In genomic region chr14:41604793-41605534, GRCh38 we compare ENCODE assay signal across 9 cellular contexts. TPM values are rescaled to one million over a fixed set of nuclear protein-coding genes. Genes with fewer than 3 reads are reported as not detected.
DNase-seq lines count a peak whose midpoint lies in the region; ATAC-seq and TF ChIP-seq lines count a peak whose summit lies in the region.
"Had no signal": no experiment of that assay in that cellular context is flagged by ENCODE, and none has a peak within 500 bp of the region (broad histone marks: within the 10 kb centered on the region; RNA-seq: fewer than 3 reads in every experiment).

No MANE protein-coding gene starts in this region.

- H3K36me3 Mint-ChIP-seq in MCF 10A (ENCODE audit: insufficient read depth, unreplicated experiment), result no peaks in the 10 kb centered on the region

- peak in 1 of 2 donors; percentile 51 for DNase-seq in breast epithelium (ENCODE audit: low spot score in 2 of 2)
- DNase-seq in MCF 10A (ENCODE audit: unreplicated experiment), result no peak
- DNase-seq in brain microvascular endothelial cell, result no peak
- DNase-seq in kidney tubule cell (ENCODE audit: low spot score), result peak; percentile 40
- DNase-seq in superior temporal gyrus (ENCODE audit: extremely low spot score), result peak; percentile 43
- no peak for DNase-seq in germinal center (ENCODE audit: low spot score)
- DNase-seq in T1000 (lab: John Stamatoyannopoulos, UW), result no peak

- H3K9me3 Mint-ChIP-seq in MCF 10A (ENCODE audit: unreplicated experiment), result no peaks in the 10 kb centered on the region

- peaks cover 78% of the 10 kb centered on the region for H3K27me3 Mint-ChIP-seq in MCF 10A (ENCODE audit: insufficient read depth, unreplicated experiment)

- intact Hi-C loops in breast epithelium (cut with DNase I; ENCODE audit: low total_unique reads) (no loop called here), MCF 10A (cut with micrococcal nuclease) (no loop called here)

- in situ Hi-C loops in brain microvascular endothelial cell (cut with HindIII; ENCODE audit: low pct_ligation_motif_present, low sequenced_read_pairs), result no loop called here

- H3K36me3 ChIP-seq in breast epithelium (no peaks in the 10 kb centered on the region), brain microvascular endothelial cell (replicated peaks) (no peaks in the 10 kb centered on the region)
- H3K36me3 ChIP-seq: SJSA1 had no signal

- no peaks in the 10 kb centered on the region for H3K9me3 ChIP-seq in breast epithelium
- H3K9me3 ChIP-seq: SJSA1 had no signal

- no peak for TF ChIP-seq POLR2A in breast epithelium (IDR thresholded peaks at IDR 0.05)

- POLR2A ChIA-PET in MCF 10A (lab: Yijun Ruan, JAX), result no interaction called here

- peaks cover 0 to 50% of the 10 kb centered on the region in 2 donors for H3K27me3 ChIP-seq in breast epithelium
- H3K27me3 ChIP-seq in brain microvascular endothelial cell (replicated peaks), result peaks cover 45% of the 10 kb centered on the region
- H3K27me3 ChIP-seq: SJSA1 had no signal

- H3K4me1 ChIP-seq in breast epithelium, result peaks cover 5 to 6% of the 10 kb centered on the region in 2 donors
- H3K4me1 ChIP-seq: SJSA1 had no signal

- H3K4me3 ChIP-seq in breast epithelium (peak overlapping the region; percentile 55 to 86 (median 61)), brain microvascular endothelial cell (ENCODE audit: low read depth, low read length) (peak overlapping the region; percentile 58)
- H3K4me3 ChIP-seq: SJSA1 had no signal

- no peak overlapping the region for H3K27ac Mint-ChIP-seq in MCF 10A (ENCODE audit: low read depth, unreplicated experiment)

- H3K27ac ChIP-seq in breast epithelium (peak overlapping the region; percentile 57 to 92), brain microvascular endothelial cell (no peak overlapping the region)
- H3K27ac ChIP-seq: SJSA1 had no signal

- TF ChIP-seq CTCF in breast epithelium (IDR thresholded peaks at IDR 0.05) (no peak), MCF 10A (IDR thresholded peaks at IDR 0.05; ENCODE audit: unreplicated experiment) (no peak), brain microvascular endothelial cell (IDR thresholded peaks at IDR 0.05; ENCODE audit: low read depth, low read length, missing control alignments) (no peak)

- no TSS peak for BruUV-seq in MCF 10A (replicated peaks; lab: Mats Ljungman, UMichigan)

- CTCF ChIA-PET in MCF 10A (lab: Yijun Ruan, JAX), result interaction anchor here (0.5 to 0.7 kb wide), 5 partner anchors 9 to 463 kb away, joined by 3 to 5 read pairs (median 4); no protein-coding TSS in a partner anchor

- no peak overlapping the region for H3K4me3 Mint-ChIP-seq in MCF 10A (ENCODE audit: unreplicated experiment)

- ATAC-seq in HG03342 (IDR thresholded peaks at IDR 0.05; ENCODE audit: unreplicated experiment), result no peak

- H3K4me1 Mint-ChIP-seq in MCF 10A (ENCODE audit: insufficient read depth, unreplicated experiment), result no peaks in the 10 kb centered on the region

RNA-seq across cellular contexts. Expression of gene LRFN5, which starts 1.7 kb away (rescaled TPM):
- 1 to 10 TPM; 1.4 to 5.2 (median 3.2) TPM for total RNA-seq in breast epithelium
- not detected in 2 replicates for total RNA-seq in MCF 10A (2022)
- total RNA-seq: SJSA1 had no signal

Comparison
In these comparisons a context has a peak if more than half of its experiments do, and no peak if none do; other contexts are left out.
1. DNase-seq: peak in kidney tubule cell (single experiment) and superior temporal gyrus (single experiment); none in MCF 10A (single experiment), brain microvascular endothelial cell (single experiment), germinal center (single experiment) and T1000 (single experiment).